8 cellular contexts compared by ENCODE assay signal in the genomic region with DNA sequence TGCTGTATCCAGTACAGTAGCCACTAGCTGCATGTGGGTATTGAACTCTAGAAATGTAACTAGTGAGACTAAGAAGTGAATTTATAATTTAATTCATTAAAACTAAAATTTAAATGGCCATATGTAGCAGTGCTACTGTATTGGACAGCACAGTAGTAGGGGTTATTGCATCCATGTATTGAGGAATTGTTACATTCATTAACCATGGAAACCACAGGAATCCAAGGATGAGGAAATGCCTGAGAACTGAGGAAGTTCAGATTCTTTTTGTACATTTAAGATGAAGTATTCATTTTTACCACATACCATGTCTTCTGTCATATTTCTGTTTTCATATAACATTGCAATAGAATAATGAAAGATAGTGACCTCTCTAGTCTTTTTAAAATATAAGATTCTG. TPM values are rescaled to one million over a fixed set of nuclear protein-coding genes. Genes with fewer than 3 reads are reported as not detected.
DNase-seq lines count a peak whose midpoint lies in the region; TF ChIP-seq lines count a peak whose summit lies in the region.

No MANE protein-coding gene starts in this region.

- peaks cover 52% of the 10 kb centered on the region for H3K4me1 Mint-ChIP-seq in activated CD4-positive, alpha-beta T cell treated with anti-CD3 and anti-CD28 coated beads, Interleukin-2, amount 10 ng/mL, durations not matched to agents 7 days and 5 days

- H3K27me3 ChIP-seq in fibroblast of lung (ENCODE audit: control insufficient read depth, insufficient read depth, low read length) (no peaks in the 10 kb centered on the region), spleen (replicated peaks in 1 of 7) (no peaks in the 10 kb centered on the region), mesendoderm (ENCODE audit: insufficient read depth, low read length, poor library complexity) (no peaks in the 10 kb centered on the region)

- H3K4me3 ChIP-seq in fibroblast of lung (replicated peaks in 1 of 4; ENCODE audit: control extremely low read depth in 1 of 4, insufficient read depth in 1 of 4, low read depth in 3 of 4, low read length in 4 of 4), result peak overlapping the region; percentile 75 to 99 (median 96)
- H3K4me3 ChIP-seq in spleen, result peak overlapping the region in 6 of 8 donors; percentile 8 to 92 (median 67)
- H3K4me3 ChIP-seq in mesendoderm (ENCODE audit: low read length), result no peak overlapping the region

- H3K79me2 ChIP-seq in fibroblast of lung (ENCODE audit: control insufficient read depth, insufficient read depth, low read length), result peaks cover 69% of the 10 kb centered on the region
- H3K79me2 ChIP-seq in mesendoderm (ENCODE audit: control insufficient read depth, insufficient read depth, low read length), result peaks cover 66% of the 10 kb centered on the region

- peak overlapping the region; percentile 100 for H3K4me3 Mint-ChIP-seq in activated CD4-positive, alpha-beta T cell treated with anti-CD3 and anti-CD28 coated beads, Interleukin-2, amount 10 ng/mL, durations not matched to agents 7 days and 5 days

- H3K9me3 ChIP-seq in fibroblast of lung (ENCODE audit: control insufficient read depth, insufficient read depth, low read depth, low read length) (no peaks in the 10 kb centered on the region), spleen (peaks cover 0 to 11% (median 7%) of the 10 kb centered on the region in 8 donors)

- H3K36me3 ChIP-seq in fibroblast of lung (ENCODE audit: control insufficient read depth, insufficient read depth, low read length), result no peaks in the 10 kb centered on the region
- H3K36me3 ChIP-seq in spleen, result peaks cover 0 to 37% (median 10%) of the 10 kb centered on the region in 6 donors
- peaks cover 2% of the 10 kb centered on the region for H3K36me3 ChIP-seq in mesendoderm (ENCODE audit: control insufficient read depth, insufficient read depth, low read length)

- H3K27ac Mint-ChIP-seq in activated CD4-positive, alpha-beta T cell treated with anti-CD3 and anti-CD28 coated beads, Interleukin-2, amount 10 ng/mL, durations not matched to agents 7 days and 5 days, result peak overlapping the region; percentile 99

- no peak overlapping the region for H3K23ac ChIP-seq in mesendoderm (ENCODE audit: low read length)

- H4K20me1 ChIP-seq in fibroblast of lung (ENCODE audit: control insufficient read depth, extremely low read depth, insufficient read depth, low read length), result no peaks in the 10 kb centered on the region

- peaks cover 36% of the 10 kb centered on the region for H3K36me3 Mint-ChIP-seq in activated CD4-positive, alpha-beta T cell treated with anti-CD3 and anti-CD28 coated beads, Interleukin-2, amount 10 ng/mL, durations not matched to agents 7 days and 5 days (ENCODE audit: low read depth)

- H3K56ac ChIP-seq in mesendoderm (ENCODE audit: low read length), result no peak overlapping the region

- H2AFZ ChIP-seq in fibroblast of lung (ENCODE audit: low read length), result no peak overlapping the region

- no peak overlapping the region for H2AK5ac ChIP-seq in mesendoderm (ENCODE audit: low read length)

- H3K4me1 ChIP-seq in fibroblast of lung (ENCODE audit: control insufficient read depth, extremely low read depth, insufficient read depth, low read length) (peaks cover 4% of the 10 kb centered on the region), spleen (peaks cover 36 to 77% (median 51%) of the 10 kb centered on the region in 6 donors), mesendoderm (ENCODE audit: control insufficient read depth, low read depth, low read length) (no peaks in the 10 kb centered on the region)

- CTCF ChIA-PET in activated CD4-positive, alpha-beta T cell treated with anti-CD3 and anti-CD28 coated beads, Interleukin-2, amount 10 ng/mL, durations not matched to agents 7 days and 5 days (lab: Charles Lee), result interaction anchor here (1.5 to 2.0 kb wide), 3 partner anchors 11 to 19 kb away, joined by 4 to 7 read pairs (median 5); no protein-coding TSS in a partner anchor

- H3K9ac ChIP-seq in fibroblast of lung (ENCODE audit: insufficient read depth, low read length), result no peak overlapping the region
- no peak overlapping the region for H3K9ac ChIP-seq in mesendoderm (ENCODE audit: low read length)

- no peak overlapping the region for H3K18ac ChIP-seq in mesendoderm (ENCODE audit: low read length)

- intact Hi-C loops in spleen (cut with DNase I; ENCODE audit: low total_unique reads), result loop anchor here (10.0 kb wide), 1 partner anchor 93 kb away; no protein-coding TSS in a partner anchor

- TF ChIP-seq POLR2A in spleen (IDR thresholded peaks at IDR 0.05), result no peak

- H3K27me3 Mint-ChIP-seq in activated CD4-positive, alpha-beta T cell treated with anti-CD3 and anti-CD28 coated beads, Interleukin-2, amount 10 ng/mL, durations not matched to agents 7 days and 5 days, result no peaks in the 10 kb centered on the region

- TF ChIP-seq CTCF in fibroblast of lung (conservative IDR thresholded peaks at IDR 0.05 in 1 of 2, IDR thresholded peaks at IDR 0.05 in 1 of 2; ENCODE audit: low read depth in 1 of 2, low read length in 2 of 2) (no peak), spleen (IDR thresholded peaks at IDR 0.05 in 8 of 11, conservative IDR thresholded peaks at IDR 0.05 in 3 of 11) (no peak)

- no peak overlapping the region for H4K8ac ChIP-seq in mesendoderm (ENCODE audit: low read depth, low read length)

- DNase-seq in activated CD4-positive, alpha-beta T cell treated with anti-CD3 and anti-CD28 coated beads, Interleukin-2, amount 10 ng/mL, durations not matched to agents 7 days and 5 days, result no peak
- DNase-seq in activated CD4-positive, alpha-beta T cell treated with anti-CD3 and anti-CD28 coated beads for 4 hours, result no peak
- DNase-seq in SK-MEL-5 (ENCODE audit: low read depth, low spot score) (peak; percentile 72), fibroblast of lung (ENCODE audit: low read depth in 2 of 2) (peak; percentile 86 to 90), spleen (no peak), mesendoderm (no peak), NCI-H146 treated with DMSO at 0.1 percent for 48 hours (lab: John Stamatoyannopoulos, UW; ENCODE audit: unreplicated experiment) (no peak), SHP77 (lab: John Stamatoyannopoulos, UW) (no peak)

- in situ Hi-C loops in SK-MEL-5 (cut with HindIII; ENCODE audit: low pct_unique_long_range_greater_than_20kb, low sequenced_read_pairs), result no loop called here

- H3K4me2 ChIP-seq in fibroblast of lung (ENCODE audit: extremely low read depth, insufficient read depth, low read length) (peak overlapping the region; percentile 94), mesendoderm (ENCODE audit: low read length) (no peak overlapping the region)

- no peak overlapping the region for H3K4ac ChIP-seq in mesendoderm (ENCODE audit: low read depth, low read length)

- H3K79me1 ChIP-seq in mesendoderm (ENCODE audit: low read length), result peaks cover 1% of the 10 kb centered on the region

- H2BK15ac ChIP-seq in mesendoderm (replicated peaks; ENCODE audit: low read depth), result no peak overlapping the region

- H4K5ac ChIP-seq in mesendoderm (ENCODE audit: low read length), result no peak overlapping the region

- H2BK5ac ChIP-seq in mesendoderm (ENCODE audit: low read length), result no peak overlapping the region

- H3K27ac ChIP-seq in fibroblast of lung (ENCODE audit: insufficient read depth, low read length), result peak overlapping the region; percentile 42
- H3K27ac ChIP-seq in spleen, result peak overlapping the region in 7 of 8 donors; percentile 40 to 94 (median 92)
- H3K27ac ChIP-seq in mesendoderm (ENCODE audit: low read depth, low read length), result no peak overlapping the region

- POLR2A ChIA-PET in activated CD4-positive, alpha-beta T cell treated with anti-CD3 and anti-CD28 coated beads, Interleukin-2, amount 10 ng/mL, durations not matched to agents 7 days and 5 days (lab: Charles Lee), result interaction anchor here (0.5 to 0.6 kb wide), 3 partner anchors 11 to 311 kb away, joined by 3 to 9 read pairs (median 4); no protein-coding TSS in a partner anchor

- H3K9me3 Mint-ChIP-seq in activated CD4-positive, alpha-beta T cell treated with anti-CD3 and anti-CD28 coated beads, Interleukin-2, amount 10 ng/mL, durations not matched to agents 7 days and 5 days, result peaks cover 3% of the 10 kb centered on the region

- H2BK120ac ChIP-seq in mesendoderm (ENCODE audit: low read depth, low read length), result no peak overlapping the region

RNA-seq across cellular contexts. Expression of gene MTF2, which starts 2.6 kb away (rescaled TPM):
- 10 to 100 TPM; 49.9 to 56.7 TPM for total RNA-seq in activated CD4-positive, alpha-beta T cell treated with anti-CD3 and anti-CD28 coated beads, Interleukin-2, amount 10 ng/mL, durations not matched to agents 7 days and 5 days
- total RNA-seq in SK-MEL-5 (2014; rRNA removed; shearing (Covaris generic)), result 15.3 and 19.2 TPM in 2 replicates
- 10.2 and 14.5 TPM in 2 replicates for polyA plus RNA-seq in SK-MEL-5 (2015; cell fraction: cytosol; rRNA removed)
- polyA plus RNA-seq in SK-MEL-5 (2015; cell fraction: nucleus; rRNA removed), result 22.2 and 24.9 TPM in 2 replicates
- total RNA-seq in fibroblast of lung, result 8.6 and 13.6 TPM in 2 replicates
- polyA plus RNA-seq in fibroblast of lung, result 8.9 and 14.3 TPM in 2 replicates
- 5.0 and 7.5 TPM in 2 replicates for polyA plus RNA-seq in fibroblast of lung (2012)
- 8.0 and 10.2 TPM in 2 replicates for polyA minus RNA-seq in fibroblast of lung (ENCODE audit: low replicate concordance)
- 10 to 100 TPM; 25.1 to 50.5 (median 41.7) TPM for total RNA-seq in spleen
- polyA plus RNA-seq in spleen, result 10 to 100 TPM; 16.4 to 19.1 (median 17.4) TPM
- polyA plus RNA-seq in mesendoderm (2013, experiment 1 of 2), result 78.0 TPM
- polyA plus RNA-seq in mesendoderm (2013, experiment 2 of 2), result 80.5 TPM

Comparison
In these comparisons a context has a peak if more than half of its experiments do, and no peak if none do; other contexts are left out.
1. DNase-seq: peak in SK-MEL-5 (single experiment) and fibroblast of lung (2 of 2); none in activated CD4-positive, alpha-beta T cell treated with anti-CD3 and anti-CD28 coated beads, Interleukin-2, amount 10 ng/mL, durations not matched to agents 7 days and 5 days (single experiment), activated CD4-positive, alpha-beta T cell treated with anti-CD3 and anti-CD28 coated beads for 4 hours (0 of 2), spleen (single experiment), mesendoderm (single experiment), NCI-H146 treated with DMSO at 0.1 percent for 48 hours (single experiment) and SHP77 (0 of 2).